Comparison of ENCODE assay signal across 18 cellular contexts in the genomic region with DNA sequence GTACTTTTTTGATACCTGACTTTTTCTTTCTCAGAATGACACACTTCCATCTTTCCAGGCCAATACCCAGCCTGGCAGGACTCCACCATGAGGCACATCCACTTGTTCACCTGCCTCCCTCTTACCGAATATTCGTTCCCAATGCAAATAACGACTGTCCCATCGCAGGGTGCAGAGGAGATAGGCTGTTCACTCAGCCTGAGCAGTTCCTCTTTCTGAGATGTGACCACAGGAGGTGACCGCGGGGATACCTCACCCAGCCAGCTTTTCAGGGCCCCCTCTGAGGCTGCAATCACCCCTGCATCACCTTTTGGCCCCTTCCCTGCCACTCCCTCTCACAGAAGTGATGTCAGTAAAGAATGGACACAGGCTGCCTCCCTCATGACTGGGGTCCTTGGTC. TPM values are rescaled to one million over a fixed set of nuclear protein-coding genes. Genes with fewer than 3 reads are reported as not detected.
A peak's percentile ranks its signal among the peaks of the same experiment; 100 is the strongest.
DNase-seq lines count a peak whose midpoint lies in the region; ATAC-seq, FAIRE-seq and TF ChIP-seq lines count a peak whose summit lies in the region.
"Had no signal": no experiment of that assay in that cellular context is flagged by ENCODE, and none has a peak within 500 bp of the region (broad histone marks: within the 10 kb centered on the region; RNA-seq: fewer than 3 reads in every experiment).

No MANE protein-coding gene starts in this region.

- no peaks in the 10 kb centered on the region for H3K4me1 Mint-ChIP-seq in CD8-positive, alpha-beta T cell (ENCODE audit: low read depth)

- DNase-seq in GDM1 (lab: John Stamatoyannopoulos, UW), result peak; percentile 5
- DNase-seq in NB4 (ENCODE audit: low read depth), result peak; percentile 87
- DNase-seq in K562 (ENCODE audit: extremely low read depth in 1 of 4, low spot score in 3 of 4), result no peak
- DNase-seq in CD8-positive, alpha-beta T cell, result no peak
- DNase-seq in T1000 (lab: John Stamatoyannopoulos, UW), result no peak
- no peak for DNase-seq in NCI-H446 (lab: John Stamatoyannopoulos, UW)
- no peak for DNase-seq in activated gamma-delta T cell (lab: John Stamatoyannopoulos, UW)
- DNase-seq: DMS 273 treated with DMSO at 0.1 percent for 48 hours; KG1; NCI-H1417; NCI-H187 treated with DMSO at 0.1 percent for 48 hours; NCI-H2171; NCI-H446 treated with DMSO at 0.1 percent for 48 hours; NK-92 treated with Interleukin-12 subunit alpha and Interleukin-12 subunit beta, amount 100 ng/mL, for 24 hours; PC-9 had no signal

- no peaks in the 10 kb centered on the region for H3K9me3 Mint-ChIP-seq in CD8-positive, alpha-beta T cell

- H3K4me3 ChIP-seq in NB4 (ENCODE audit: low read depth, low read length) (no peak overlapping the region), K562 (no peak overlapping the region)
- no peak overlapping the region for H3K4me3 ChIP-seq in CD8-positive, alpha-beta T cell (ENCODE audit: low read depth, low read length)
- H3K4me3 ChIP-seq: PC-9, SK-N-MC had no signal

- no peak overlapping the region for H3K27ac Mint-ChIP-seq in CD8-positive, alpha-beta T cell

- CTCF ChIA-PET in K562 (lab: Yijun Ruan, JAX; ENCODE audit: low intra/inter-chr PET ratio), result no interaction called here
- CTCF ChIA-PET in CD8-positive, alpha-beta T cell (lab: Charles Lee), result no interaction called here

- under 1% methylated on average over 6 of the region's 6 CpGs for WGBS in K562 (ENCODE audit: insufficient coverage, low coverage, missing lambda C conversion rate)

- no peak for TF ChIP-seq EP300 in K562 (IDR thresholded peaks at IDR 0.05; ENCODE audit: low read length)

- no peak overlapping the region for H3K27ac ChIP-seq in K562 (ENCODE audit: extremely low read depth, low read depth, low read length)
- H3K27ac ChIP-seq in CD8-positive, alpha-beta T cell (ENCODE audit: low read depth, low read length), result no peak overlapping the region
- H3K27ac ChIP-seq: C4-2B, PC-9, SK-N-MC had no signal

- H3K79me2 ChIP-seq in K562 (ENCODE audit: control insufficient read depth, insufficient read depth, low read length), result no peaks in the 10 kb centered on the region

- no peak overlapping the region for H2AFZ ChIP-seq in K562 (ENCODE audit: low read depth, low read length)
- H2AFZ ChIP-seq: PC-9 had no signal

- no peaks in the 10 kb centered on the region for H3K36me3 ChIP-seq in K562 (ENCODE audit: control insufficient read depth, insufficient read depth, low read length)
- no peaks in the 10 kb centered on the region for H3K36me3 ChIP-seq in CD8-positive, alpha-beta T cell (ENCODE audit: insufficient read depth, low read length)

- H3K4me2 ChIP-seq in K562 (ENCODE audit: insufficient read depth, low read length), result no peak overlapping the region
- H3K4me2 ChIP-seq: PC-9 had no signal

- TF ChIP-seq RAD21 in K562 (CRISPR knock-in tag; conservative IDR thresholded peaks at IDR 0.05 in 1 of 2, IDR thresholded peaks at IDR 0.05 in 1 of 2), result no peak

- peaks cover 43 to 81% of the 10 kb centered on the region in 2 experiments for H3K27me3 ChIP-seq in K562 (ENCODE audit: control insufficient read depth in 2 of 2, insufficient read depth in 2 of 2, low read length in 2 of 2)
- H3K27me3 ChIP-seq in CD8-positive, alpha-beta T cell (ENCODE audit: insufficient read depth, low read length), result no peaks in the 10 kb centered on the region

- peaks cover 18% of the 10 kb centered on the region for H3K27me3 Mint-ChIP-seq in CD8-positive, alpha-beta T cell (ENCODE audit: low read depth)

- peaks cover 2% of the 10 kb centered on the region for H3K9me1 ChIP-seq in K562 (ENCODE audit: control insufficient read depth, insufficient read depth, low read length)

- H3K4me3 Mint-ChIP-seq in CD8-positive, alpha-beta T cell, result no peak overlapping the region

- no peak for TF ChIP-seq POLR2A in NB4 (IDR thresholded peaks at IDR 0.05; ENCODE audit: extremely low read depth, insufficient read length)
- no peak for TF ChIP-seq POLR2A in K562 (conservative IDR thresholded peaks at IDR 0.05)

- ATAC-seq in GM18867 (IDR thresholded peaks at IDR 0.05; ENCODE audit: unreplicated experiment) (peak; percentile 46), K562 (peak; percentile 48; the same call in 2 of the 3 replicates)
- ATAC-seq in CD8-positive, alpha-beta T cell, result no peak

- BruUV-seq in K562 (replicated peaks; lab: Mats Ljungman, UMichigan), result no TSS peak

- in situ Hi-C loops in K562 (cut with MboI), result no loop called here

- POLR2A ChIA-PET in K562 (lab: Yijun Ruan, JAX), result no interaction called here
- POLR2A ChIA-PET in CD8-positive, alpha-beta T cell (lab: Charles Lee), result no interaction called here

- no peak for FAIRE-seq in K562 (lab: Jason Lieb, UNC)

- H4K20me1 ChIP-seq in K562 (replicated peaks; ENCODE audit: control insufficient read depth, insufficient read depth, low read length), result no peaks in the 10 kb centered on the region; the same call in 1 of the 2 replicates

- no peaks in the 10 kb centered on the region for H3K9me3 ChIP-seq in K562 (replicated peaks; ENCODE audit: control insufficient read depth, insufficient read depth, low read depth, low read length)
- no peaks in the 10 kb centered on the region for H3K9me3 ChIP-seq in CD8-positive, alpha-beta T cell (ENCODE audit: low read length)

- no peaks in the 10 kb centered on the region for H3K36me3 Mint-ChIP-seq in CD8-positive, alpha-beta T cell

- no peak overlapping the region for H3K9ac ChIP-seq in K562 (ENCODE audit: insufficient read depth in 1 of 2, low read depth in 2 of 2, low read length in 2 of 2)

- H3K4me1 ChIP-seq in K562 (replicated peaks in 1 of 2; ENCODE audit: control insufficient read depth in 2 of 2, insufficient read depth in 2 of 2, low read length in 2 of 2), result peaks cover 0 to 13% of the 10 kb centered on the region in 2 experiments; a peak in 1 of 5 replicates
- no peaks in the 10 kb centered on the region for H3K4me1 ChIP-seq in CD8-positive, alpha-beta T cell (ENCODE audit: insufficient read depth, low read length)

- intact Hi-C loops in K562 (cut with micrococcal nuclease), result no loop called here
- intact Hi-C loops in CD8-positive, alpha-beta T cell (cut with DNase I, micrococcal nuclease), result no loop called here

- TF ChIP-seq CTCF in NB4 (IDR thresholded peaks at IDR 0.05; ENCODE audit: low read depth, low read length) (no peak), K562 (IDR thresholded peaks at IDR 0.05 in 2 of 3, conservative IDR thresholded peaks at IDR 0.05 in 1 of 3; ENCODE audit: insufficient read depth in 2 of 3, low read depth in 1 of 3, low read length in 3 of 3) (no peak)
- no peak for TF ChIP-seq CTCF in CD8-positive, alpha-beta T cell (IDR thresholded peaks at IDR 0.05)

TF ChIP-seq in K562, 482 proteins besides CTCF, POLR2A, EP300 and RAD21:
- no peak for TF ChIP-seq JUNB (CRISPR knock-in tag; conservative IDR thresholded peaks at IDR 0.05)
- TF ChIP-seq ZFP1 (CRISPR knock-in tag; IDR thresholded peaks at IDR 0.05), result no peak
- peak; percentile 97 for TF ChIP-seq SPI1 (IDR thresholded peaks at IDR 0.05; ENCODE audit: borderline replicate concordance, low read depth, low read length)
- TF ChIP-seq, protein P1, sequence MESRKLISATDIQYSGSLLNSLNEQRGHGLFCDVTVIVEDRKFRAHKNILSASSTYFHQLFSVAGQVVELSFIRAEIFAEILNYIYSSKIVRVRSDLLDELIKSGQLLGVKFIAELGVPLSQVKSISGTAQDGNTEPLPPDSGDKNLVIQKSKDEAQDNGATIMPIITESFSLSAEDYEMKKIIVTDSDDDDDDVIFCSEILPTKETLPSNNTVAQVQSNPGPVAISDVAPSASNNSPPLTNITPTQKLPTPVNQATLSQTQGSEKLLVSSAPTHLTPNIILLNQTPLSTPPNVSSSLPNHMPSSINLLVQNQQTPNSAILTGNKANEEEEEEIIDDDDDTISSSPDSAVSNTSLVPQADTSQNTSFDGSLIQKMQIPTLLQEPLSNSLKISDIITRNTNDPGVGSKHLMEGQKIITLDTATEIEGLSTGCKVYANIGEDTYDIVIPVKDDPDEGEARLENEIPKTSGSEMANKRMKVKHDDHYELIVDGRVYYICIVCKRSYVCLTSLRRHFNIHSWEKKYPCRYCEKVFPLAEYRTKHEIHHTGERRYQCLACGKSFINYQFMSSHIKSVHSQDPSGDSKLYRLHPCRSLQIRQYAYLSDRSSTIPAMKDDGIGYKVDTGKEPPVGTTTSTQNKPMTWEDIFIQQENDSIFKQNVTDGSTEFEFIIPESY (CRISPR knock-in tag; IDR thresholded peaks at IDR 0.05), result no peak
- no peak for TF ChIP-seq ZNF444 (CRISPR knock-in tag; IDR thresholded peaks at IDR 0.05)

RNA-seq across cellular contexts. Expression of gene PTPRN2, which starts 28.3 kb away (rescaled TPM):
- total RNA-seq in K562 (2011; cell fraction: chromatin; rRNA removed; ENCODE audit: low replicate concordance), result not detected in 2 replicates
- not detected in 2 replicates for total RNA-seq in K562 (2011; cell fraction: nucleolus; rRNA removed)
- total RNA-seq in K562 (2011; cell fraction: nucleoplasm; rRNA removed), result not detected in 2 replicates
- total RNA-seq in K562 (2014; rRNA removed) (not detected in 2 replicates), K562 (2014; rRNA removed; fragmentation: Illumina TruSeq; extraction: Trizol) (not detected in 2 replicates), K562 (2015; rRNA removed; fragmentation: Illumina TruSeq; extraction: Trizol) (not detected in 2 replicates), K562 (2021) (0.09 TPM in 1 of 2 replicates, not detected in the other)
- polyA plus RNA-seq in K562 (2011; rRNA removed) (not detected in 2 replicates), K562 (2014; fragmentation: Illumina TruSeq; extraction: Trizol) (not detected in 2 replicates), K562 (2014; fragmentation: Nextera tagmentation; extraction: Ambion mirVana) (not detected), K562 (2014; rRNA removed) (not detected in 2 replicates)
- not detected in 2 replicates for polyA plus RNA-seq in K562 (2011; cell fraction: cytosol; rRNA removed)
- polyA plus RNA-seq in K562 (2011; cell fraction: nucleus; rRNA removed), result not detected in 2 replicates
- 0.04 TPM in 1 of 2 replicates, not detected in the other for polyA plus RNA-seq in K562 (2012)
- polyA minus RNA-seq in K562 (2011; rRNA and poly(A)+ RNA removed), result not detected in 2 replicates
- 0.73 TPM in 1 of 2 replicates, not detected in the other for polyA minus RNA-seq in K562 (2011; cell fraction: cytosol; rRNA and poly(A)+ RNA removed)
- polyA minus RNA-seq in K562 (2011; cell fraction: nucleus; rRNA and poly(A)+ RNA removed), result not detected in 2 replicates
- under 1 TPM; 0.14 to 0.22 TPM for total RNA-seq in CD8-positive, alpha-beta T cell
- total RNA-seq: PC-9 had no signal

Comparison
In these comparisons a context has a peak if more than half of its experiments do, and no peak if none do; other contexts are left out.
1. DNase-seq: peak in GDM1 (single experiment) and NB4 (single experiment); none in K562 (0 of 4), CD8-positive, alpha-beta T cell (0 of 7), T1000 (single experiment), NCI-H446 (0 of 2) and activated gamma-delta T cell (single experiment).